18 cellular contexts compared by ENCODE assay signal in genomic region chr5:10903786-10904560, GRCh38.
"Had no signal": no experiment of that assay in that cellular context is flagged by ENCODE, and none has a peak within 500 bp of the region (broad histone marks: within the 10 kb centered on the region; RNA-seq: fewer than 3 reads in every experiment).

No MANE protein-coding gene starts in this region.

- H3K27ac Mint-ChIP-seq: memory B cell, natural killer cell, progenitor cell of endocrine pancreas had no signal

- DNase-seq: effector CD4-positive, alpha-beta T cell; foreskin fibroblast; gastrocnemius medialis; heart left ventricle; kidney; natural killer cell; pancreas; right lobe of liver; stimulated activated CD4-positive, alpha-beta T cell treated with anti-CD3 and anti-CD28 coated beads, Interleukin-12 subunit alpha, Interleukin-12 subunit beta, amount 100 ng/mL, for 4 hours; stimulated activated CD4-positive, alpha-beta T cell treated with anti-CD3 and anti-CD28 coated beads, Interleukin-1b, Interleukin-23, amount 100 ng/mL, for 48 hours; stimulated activated CD4-positive, alpha-beta T cell treated with anti-CD3 and anti-CD28 coated beads, Interleukin-4, amount 100 ng/mL, for 1 hour; stimulated activated CD8-positive, alpha-beta memory T cell treated with anti-CD3 and anti-CD28 coated beads, Interleukin-4, amount 100 ng/mL, for 48 hours; stimulated activated naive CD8-positive, alpha-beta T cell treated with anti-CD3 and anti-CD28 coated beads, Interleukin-15, Interleukin-2, amounts not matched to agents 100 U/mL and 50 U/mL, for 24 hours; upper lobe of left lung had no signal

- H3K4me3 Mint-ChIP-seq: memory B cell, natural killer cell, neural crest cell had no signal

- H3K9me3 Mint-ChIP-seq: memory B cell had no signal

- H3K4me1 Mint-ChIP-seq: memory B cell, natural killer cell had no signal

- H3K36me3 Mint-ChIP-seq: memory B cell, natural killer cell had no signal

- ATAC-seq: gastrocnemius medialis; heart left ventricle; left lobe of liver; natural killer cell; pancreas; right lobe of liver; stimulated activated naive CD8-positive, alpha-beta T cell treated with anti-CD3 and anti-CD28 coated beads, Interleukin-15, Interleukin-2, amounts not matched to agents 100 U/mL and 50 U/mL, for 24 hours had no signal
